2 cellular contexts compared by ENCODE assay signal in the genomic region with DNA sequence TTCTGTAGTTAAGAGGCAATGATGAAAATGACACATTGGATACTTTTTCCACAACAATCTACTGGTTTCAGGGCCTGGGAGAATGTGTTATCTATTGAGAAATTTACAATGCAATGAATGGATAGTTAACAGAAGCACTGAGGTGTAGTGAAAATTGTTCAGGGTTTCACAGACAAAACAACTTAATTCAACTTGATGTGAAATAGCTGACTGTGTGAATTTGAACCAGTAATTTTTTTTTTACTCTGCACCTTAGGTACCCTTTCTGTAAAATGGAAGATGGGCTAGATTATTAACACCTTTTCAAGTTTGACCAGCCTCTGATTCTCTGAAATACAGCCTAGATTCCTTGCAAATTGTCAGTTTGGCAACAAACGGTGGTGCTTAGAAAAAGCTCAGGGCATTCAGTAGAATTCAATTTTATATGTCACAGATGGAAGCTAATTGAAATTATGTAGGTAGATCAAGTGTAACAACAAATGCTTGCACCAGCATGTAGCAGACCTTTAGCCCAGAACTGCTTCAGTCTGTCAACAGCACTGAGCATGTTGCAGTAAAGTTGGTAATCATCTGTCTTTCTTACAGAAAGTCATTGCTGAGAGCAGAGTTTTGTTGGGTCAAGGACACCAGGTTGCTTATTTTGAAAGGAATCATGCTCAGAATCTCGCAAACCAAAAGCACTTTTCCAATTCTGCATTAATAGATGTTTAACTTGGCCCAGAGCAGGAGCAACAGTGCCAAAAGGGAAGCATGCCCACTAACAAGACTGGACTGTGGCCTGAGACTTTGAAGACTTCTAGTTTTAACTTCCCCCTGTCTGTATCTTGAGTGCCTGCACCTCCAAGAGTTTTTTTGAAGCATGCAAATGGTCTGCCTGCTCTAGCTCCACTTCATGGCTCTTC.
TF ChIP-seq lines count a peak whose summit lies in the region.

No MANE protein-coding gene starts in this region.

TF ChIP-seq in HepG2, 621 proteins besides CTCF, POLR2A, EP300 and RAD21:
- TF ChIP-seq SATB2 (CRISPR knock-in tag; IDR thresholded peaks at IDR 0.05) (no peak), ZNF317 (CRISPR knock-in tag; IDR thresholded peaks at IDR 0.05) (peak; percentile 92), MAFK (conservative IDR thresholded peaks at IDR 0.05 in 1 of 2, IDR thresholded peaks at IDR 0.05 in 1 of 2; ENCODE audit: low read length in 2 of 2) (peak; percentile 66 to 82), ZNF274 (CRISPR knock-in tag; IDR thresholded peaks at IDR 0.05) (no peak), IKZF1 (IDR thresholded peaks at IDR 0.05) (no peak), FLYWCH1 (CRISPR knock-in tag; IDR thresholded peaks at IDR 0.05) (no peak), MAFF (IDR thresholded peaks at IDR 0.05; ENCODE audit: low read depth, low read length) (peak; percentile 67), ZEB1 (IDR thresholded peaks at IDR 0.05; ENCODE audit: insufficient replicate concordance, low read depth) (no peak), SIX1 (CRISPR knock-in tag; IDR thresholded peaks at IDR 0.05; ENCODE audit: borderline replicate concordance) (no peak)
- TF ChIP-seq, protein P1, sequence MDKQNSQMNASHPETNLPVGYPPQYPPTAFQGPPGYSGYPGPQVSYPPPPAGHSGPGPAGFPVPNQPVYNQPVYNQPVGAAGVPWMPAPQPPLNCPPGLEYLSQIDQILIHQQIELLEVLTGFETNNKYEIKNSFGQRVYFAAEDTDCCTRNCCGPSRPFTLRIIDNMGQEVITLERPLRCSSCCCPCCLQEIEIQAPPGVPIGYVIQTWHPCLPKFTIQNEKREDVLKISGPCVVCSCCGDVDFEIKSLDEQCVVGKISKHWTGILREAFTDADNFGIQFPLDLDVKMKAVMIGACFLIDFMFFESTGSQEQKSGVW (CRISPR knock-in tag; IDR thresholded peaks at IDR 0.05; ENCODE audit: borderline replicate concordance), result no peak

TF ChIP-seq in H1, 55 proteins besides CTCF, POLR2A, EP300 and RAD21:
- TF ChIP-seq, protein P2, sequence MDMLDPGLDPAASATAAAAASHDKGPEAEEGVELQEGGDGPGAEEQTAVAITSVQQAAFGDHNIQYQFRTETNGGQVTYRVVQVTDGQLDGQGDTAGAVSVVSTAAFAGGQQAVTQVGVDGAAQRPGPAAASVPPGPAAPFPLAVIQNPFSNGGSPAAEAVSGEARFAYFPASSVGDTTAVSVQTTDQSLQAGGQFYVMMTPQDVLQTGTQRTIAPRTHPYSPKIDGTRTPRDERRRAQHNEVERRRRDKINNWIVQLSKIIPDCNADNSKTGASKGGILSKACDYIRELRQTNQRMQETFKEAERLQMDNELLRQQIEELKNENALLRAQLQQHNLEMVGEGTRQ (IDR thresholded peaks at IDR 0.05; ENCODE audit: low read length), result no peak
- TF ChIP-seq SIX5 (IDR thresholded peaks at IDR 0.05; ENCODE audit: low read depth, low read length) (no peak), RXRA (IDR thresholded peaks at IDR 0.05; ENCODE audit: insufficient read depth, low read depth, low read length) (no peak), CBX8 (IDR thresholded peaks at IDR 0.05; ENCODE audit: borderline replicate concordance, low read depth, low read length) (no peak), TCF12 (IDR thresholded peaks at IDR 0.05; ENCODE audit: low read depth, low read length) (no peak), SP2 (IDR thresholded peaks at IDR 0.05; ENCODE audit: low read length) (no peak), SAP30 (IDR thresholded peaks at IDR 0.05; ENCODE audit: insufficient read depth, insufficient replicate concordance, low read length) (no peak), HDAC2 (IDR thresholded peaks at IDR 0.05; ENCODE audit: borderline replicate concordance in 1 of 2, low read depth in 2 of 2, low read length in 2 of 2) (no peak), CHD1 (IDR thresholded peaks at IDR 0.05; ENCODE audit: low read depth, low read length) (no peak), CREB1 (IDR thresholded peaks at IDR 0.05) (no peak), GABPA (IDR thresholded peaks at IDR 0.05; ENCODE audit: borderline replicate concordance, insufficient read depth, low read length) (no peak), CHD2 (IDR thresholded peaks at IDR 0.05; ENCODE audit: low read length) (no peak), TEAD4 (IDR thresholded peaks at IDR 0.05; ENCODE audit: low read depth, low read length) (no peak), PHF8 (conservative IDR thresholded peaks at IDR 0.05; ENCODE audit: low read depth, low read length) (no peak), SRF (IDR thresholded peaks at IDR 0.05; ENCODE audit: low read depth, low read length) (no peak), BRCA1 (IDR thresholded peaks at IDR 0.05; ENCODE audit: low read depth, low read length) (no peak), ZNF274 (IDR thresholded peaks at IDR 0.05; ENCODE audit: borderline replicate concordance, extremely low read depth, low read length) (no peak)
- TF ChIP-seq, protein P3, sequence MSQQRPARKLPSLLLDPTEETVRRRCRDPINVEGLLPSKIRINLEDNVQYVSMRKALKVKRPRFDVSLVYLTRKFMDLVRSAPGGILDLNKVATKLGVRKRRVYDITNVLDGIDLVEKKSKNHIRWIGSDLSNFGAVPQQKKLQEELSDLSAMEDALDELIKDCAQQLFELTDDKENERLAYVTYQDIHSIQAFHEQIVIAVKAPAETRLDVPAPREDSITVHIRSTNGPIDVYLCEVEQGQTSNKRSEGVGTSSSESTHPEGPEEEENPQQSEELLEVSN (IDR thresholded peaks at IDR 0.05), result no peak
- TF ChIP-seq, protein P4, sequence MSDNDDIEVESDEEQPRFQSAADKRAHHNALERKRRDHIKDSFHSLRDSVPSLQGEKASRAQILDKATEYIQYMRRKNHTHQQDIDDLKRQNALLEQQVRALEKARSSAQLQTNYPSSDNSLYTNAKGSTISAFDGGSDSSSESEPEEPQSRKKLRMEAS (IDR thresholded peaks at IDR 0.05), result no peak
TF ChIP-seq in H1: peak in this region for 0.
